In the genomic region with DNA sequence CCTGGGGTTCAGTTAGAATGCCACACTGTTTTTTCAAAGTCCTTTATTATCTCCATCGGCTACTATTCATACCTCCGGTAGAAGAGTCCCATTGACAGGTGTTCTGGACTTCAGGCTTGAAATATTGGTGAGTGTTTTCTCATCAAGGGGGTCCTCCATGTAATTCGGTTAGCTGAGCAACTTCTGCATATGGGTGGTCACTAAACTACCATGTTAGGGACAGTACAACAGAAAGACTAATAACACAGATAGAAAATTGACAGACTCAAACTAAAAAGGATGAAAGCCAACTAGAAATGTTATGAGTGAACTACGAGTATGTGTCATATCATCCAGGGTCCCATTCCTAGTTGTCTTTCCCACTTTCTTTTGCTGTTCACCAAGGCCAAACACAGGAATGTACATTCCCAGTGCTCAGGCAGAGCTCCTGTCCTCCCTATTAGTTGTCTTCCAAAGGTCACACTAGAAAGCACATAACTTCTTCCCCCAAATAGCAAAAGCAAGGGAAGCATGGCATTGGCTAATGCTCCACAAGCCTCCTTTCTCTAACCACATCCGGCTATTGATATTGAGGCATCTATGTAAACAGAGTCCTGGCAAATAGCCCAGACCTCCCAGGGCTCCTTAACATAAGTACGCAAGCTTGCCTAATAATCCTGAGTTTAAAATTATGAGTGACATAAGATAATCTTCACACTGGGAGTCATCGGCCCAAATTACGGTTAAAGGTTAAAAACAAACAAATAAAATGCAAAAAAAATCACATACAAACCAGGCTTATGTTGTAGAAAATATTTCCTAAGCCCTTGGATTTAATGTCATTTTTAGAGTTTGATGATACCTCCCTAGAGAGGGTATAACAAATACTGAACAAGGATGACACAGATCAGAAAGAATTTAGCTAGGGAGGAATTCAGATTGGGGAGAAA, we compare ENCODE assay signal across 13 cellular contexts. TPM values are rescaled to one million over a fixed set of nuclear protein-coding genes. Genes with fewer than 3 reads are reported as not detected.
DNase-seq lines count a peak whose midpoint lies in the region; ATAC-seq and TF ChIP-seq lines count a peak whose summit lies in the region.
"Had no signal": no experiment of that assay in that cellular context is flagged by ENCODE, and none has a peak within 500 bp of the region (broad histone marks: within the 10 kb centered on the region; RNA-seq: fewer than 3 reads in every experiment).

No MANE protein-coding gene starts in this region.

- peak; percentile 64 for DNase-seq in AG04449 (ENCODE audit: low read depth, low spot score)
- peak; percentile 53 for DNase-seq in MG63
- no peak for DNase-seq in breast epithelium (ENCODE audit: low spot score in 2 of 2)
- no peak for DNase-seq in lower lobe of right lung
- no peak for DNase-seq in endothelial cell (ENCODE audit: low spot score)
- no peak for DNase-seq in cerebellar cortex (ENCODE audit: low spot score)
- DNase-seq in CD8-positive, alpha-beta T cell, result no peak
- DNase-seq in NCI-H2171 (lab: John Stamatoyannopoulos, UW), result no peak
- DNase-seq: KBM-7; NCI-H774; stimulated activated CD4-positive, alpha-beta T cell treated with anti-CD3 and anti-CD28 coated beads, Interleukin-12 subunit alpha, Interleukin-12 subunit beta, amount 100 ng/mL, for 4 hours; stimulated activated naive CD8-positive, alpha-beta T cell treated with anti-CD3 and anti-CD28 coated beads, Interleukin-15, Interleukin-2, amounts not matched to agents 100 U/mL and 50 U/mL, for 24 hours had no signal

- no peak overlapping the region for H3K27ac Mint-ChIP-seq in endothelial cell (ENCODE audit: unreplicated experiment)
- H3K27ac Mint-ChIP-seq in CD8-positive, alpha-beta T cell, result no peak overlapping the region

- H3K9me3 ChIP-seq in MG63 (no peaks in the 10 kb centered on the region), breast epithelium (no peaks in the 10 kb centered on the region), lower lobe of right lung (no peaks in the 10 kb centered on the region)
- no peaks in the 10 kb centered on the region for H3K9me3 ChIP-seq in CD8-positive, alpha-beta T cell (ENCODE audit: low read length)
- H3K9me3 ChIP-seq: BLaER1 treated with 17β-estradiol and CSF1 and Interleukin-3, amounts not matched to agents 10 nM and 100 nM had no signal

- peak overlapping the region; percentile 3 to 49 for H3K27ac ChIP-seq in breast epithelium
- H3K27ac ChIP-seq in lower lobe of right lung, result peak overlapping the region; percentile 53
- H3K27ac ChIP-seq in CD8-positive, alpha-beta T cell (ENCODE audit: low read depth, low read length), result no peak overlapping the region
- H3K27ac ChIP-seq: BLaER1 treated with 17β-estradiol and CSF1 and Interleukin-3, amounts not matched to agents 10 nM and 100 nM had no signal

- POLR2A ChIA-PET in AG04449 (lab: Yijun Ruan, JAX), result interaction anchor here (1.1 to 2.3 kb wide), 2 partner anchors 10 to 12 kb away, joined by 4 to 22 read pairs; partner anchors contain the start of gene CCN2
- POLR2A ChIA-PET in CD8-positive, alpha-beta T cell (lab: Charles Lee), result no interaction called here

- H3K4me3 ChIP-seq in AG04449 (ENCODE audit: low read depth, low read length) (no peak overlapping the region), MG63 (no peak overlapping the region), breast epithelium (no peak overlapping the region), lower lobe of right lung (no peak overlapping the region)
- no peak overlapping the region for H3K4me3 ChIP-seq in CD8-positive, alpha-beta T cell (ENCODE audit: low read depth, low read length)
- H3K4me3 ChIP-seq: BLaER1 treated with 17β-estradiol and CSF1 and Interleukin-3, amounts not matched to agents 10 nM and 100 nM had no signal

- no peaks in the 10 kb centered on the region for H3K27me3 Mint-ChIP-seq in endothelial cell (ENCODE audit: unreplicated experiment)
- peaks cover 17% of the 10 kb centered on the region for H3K27me3 Mint-ChIP-seq in CD8-positive, alpha-beta T cell (ENCODE audit: low read depth)

- H3K27me3 ChIP-seq in MG63 (no peaks in the 10 kb centered on the region), breast epithelium (no peaks in the 10 kb centered on the region), lower lobe of right lung (ENCODE audit: low read depth) (no peaks in the 10 kb centered on the region)
- no peaks in the 10 kb centered on the region for H3K27me3 ChIP-seq in CD8-positive, alpha-beta T cell (ENCODE audit: insufficient read depth, low read length)
- H3K27me3 ChIP-seq: BLaER1 treated with 17β-estradiol and CSF1 and Interleukin-3, amounts not matched to agents 10 nM and 100 nM had no signal

- peaks cover 3% of the 10 kb centered on the region for H3K4me1 Mint-ChIP-seq in endothelial cell (ENCODE audit: unreplicated experiment)
- no peaks in the 10 kb centered on the region for H3K4me1 Mint-ChIP-seq in CD8-positive, alpha-beta T cell (ENCODE audit: low read depth)

- no peaks in the 10 kb centered on the region for H3K4me1 ChIP-seq in breast epithelium
- H3K4me1 ChIP-seq in lower lobe of right lung, result no peaks in the 10 kb centered on the region
- no peaks in the 10 kb centered on the region for H3K4me1 ChIP-seq in CD8-positive, alpha-beta T cell (ENCODE audit: insufficient read depth, low read length)
- H3K4me1 ChIP-seq: BLaER1 treated with 17β-estradiol and CSF1 and Interleukin-3, amounts not matched to agents 10 nM and 100 nM had no signal

- ATAC-seq in lower lobe of right lung, result no peak
- ATAC-seq in CD8-positive, alpha-beta T cell, result no peak
- ATAC-seq: stimulated activated naive CD8-positive, alpha-beta T cell treated with anti-CD3 and anti-CD28 coated beads, Interleukin-15, Interleukin-2, amounts not matched to agents 100 U/mL and 50 U/mL, for 24 hours had no signal

- intact Hi-C loops in breast epithelium (cut with DNase I; ENCODE audit: low total_unique reads), result loop anchor here (2.0 kb wide), 1 partner anchor 25 kb away; no protein-coding TSS in a partner anchor
- intact Hi-C loops in lower lobe of right lung (cut with DNase I), result no loop called here
- intact Hi-C loops in CD8-positive, alpha-beta T cell (cut with DNase I, micrococcal nuclease), result no loop called here

- no peaks in the 10 kb centered on the region for H3K36me3 ChIP-seq in MG63
- no peaks in the 10 kb centered on the region for H3K36me3 ChIP-seq in breast epithelium
- H3K36me3 ChIP-seq in lower lobe of right lung, result no peaks in the 10 kb centered on the region
- no peaks in the 10 kb centered on the region for H3K36me3 ChIP-seq in CD8-positive, alpha-beta T cell (ENCODE audit: insufficient read depth, low read length)
- H3K36me3 ChIP-seq: BLaER1 treated with 17β-estradiol and CSF1 and Interleukin-3, amounts not matched to agents 10 nM and 100 nM had no signal

- H3K4me3 Mint-ChIP-seq in endothelial cell (ENCODE audit: unreplicated experiment), result no peak overlapping the region
- no peak overlapping the region for H3K4me3 Mint-ChIP-seq in CD8-positive, alpha-beta T cell

- H3K36me3 Mint-ChIP-seq in endothelial cell (ENCODE audit: low read depth, unreplicated experiment), result no peaks in the 10 kb centered on the region
- H3K36me3 Mint-ChIP-seq in CD8-positive, alpha-beta T cell, result no peaks in the 10 kb centered on the region

- TF ChIP-seq CTCF in AG04449 (IDR thresholded peaks at IDR 0.05; ENCODE audit: insufficient read depth, low read length, missing control alignments), result no peak
- no peak for TF ChIP-seq CTCF in breast epithelium (IDR thresholded peaks at IDR 0.05)
- no peak for TF ChIP-seq CTCF in lower lobe of right lung (IDR thresholded peaks at IDR 0.05)
- no peak for TF ChIP-seq CTCF in endothelial cell (IDR thresholded peaks at IDR 0.05; ENCODE audit: unreplicated experiment)
- no peak for TF ChIP-seq CTCF in CD8-positive, alpha-beta T cell (IDR thresholded peaks at IDR 0.05)

- no peak for TF ChIP-seq POLR2A in breast epithelium (IDR thresholded peaks at IDR 0.05)

- CTCF ChIA-PET in AG04449 (lab: Yijun Ruan, JAX), result interaction anchor here (0.8 to 6.7 kb wide), 10 partner anchors 12 to 342 kb away, joined by 3 to 37 read pairs (median 5); partner anchors contain the start of gene CCN2
- CTCF ChIA-PET in CD8-positive, alpha-beta T cell (lab: Charles Lee), result no interaction called here

- no peaks in the 10 kb centered on the region for H3K9me3 Mint-ChIP-seq in endothelial cell (ENCODE audit: unreplicated experiment)
- H3K9me3 Mint-ChIP-seq in CD8-positive, alpha-beta T cell, result no peaks in the 10 kb centered on the region

RNA-seq across cellular contexts. Expression of gene CCN2, which starts 13.2 kb away (rescaled TPM):
- total RNA-seq in MG63 (2014; rRNA removed; shearing (Covaris generic); ENCODE audit: low replicate concordance), result 830 and 953 TPM in 2 replicates
- total RNA-seq in breast epithelium (100 to 1,000 TPM in 1 of 3 donors, 10 to 100 TPM in 2; 91.1 to 122 (median 95.0) TPM), lower lobe of right lung (83.1 TPM), endothelial cell (ENCODE audit: unreplicated experiment) (12.0 TPM)
- total RNA-seq in CD8-positive, alpha-beta T cell, result under 1 TPM in 1 of 2 experiments, not detected in 1; 0.14 TPM

Comparison
In these comparisons a context has a peak if more than half of its experiments do, and no peak if none do; other contexts are left out.
1. DNase-seq: peak in AG04449 (single experiment) and MG63 (single experiment); none in breast epithelium (0 of 2), lower lobe of right lung (single experiment), endothelial cell (single experiment), cerebellar cortex (single experiment), CD8-positive, alpha-beta T cell (0 of 7) and NCI-H2171 (single experiment).
2. RNA of gene CCN2, which starts 13.2 kb away (total RNA-seq): 830 to 953 TPM in MG63, 91.1 to 122 TPM in breast epithelium, 83.1 TPM in lower lobe of right lung (single experiment) and 12.0 TPM in endothelial cell (single experiment); 0.14 TPM in CD8-positive, alpha-beta T cell; every median in the first group is over 10 times any median in the second.